In the genomic region with DNA sequence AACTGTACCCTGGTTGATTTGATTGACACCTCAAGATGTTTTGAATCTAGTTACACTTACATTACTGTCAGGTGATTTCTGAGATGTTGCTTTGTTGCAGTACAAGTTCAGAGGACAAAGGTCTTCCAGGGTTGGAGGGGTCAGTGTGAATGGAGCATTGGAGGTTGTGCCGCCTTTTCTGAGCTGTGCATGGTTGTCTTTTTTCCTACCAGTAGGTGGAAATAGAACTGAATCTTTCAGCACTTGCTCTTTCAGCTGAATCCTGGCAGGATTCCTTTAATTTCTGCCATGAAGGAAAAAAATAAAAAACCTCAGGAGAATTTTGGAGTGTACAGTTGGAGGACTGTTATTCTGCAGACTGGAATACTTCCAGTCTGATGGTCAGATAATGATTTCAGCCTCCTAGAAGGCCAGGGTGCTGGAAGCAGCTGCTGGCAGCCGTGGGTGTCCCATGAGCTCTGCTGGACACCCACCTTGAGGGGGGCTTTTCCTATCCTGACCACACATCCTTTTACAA, we compare ENCODE assay signal across 10 cellular contexts.
A peak's percentile ranks its signal among the peaks of the same experiment; 100 is the strongest.
DNase-seq lines count a peak whose midpoint lies in the region; ATAC-seq and TF ChIP-seq lines count a peak whose summit lies in the region.
"Had no signal": no experiment of that assay in that cellular context is flagged by ENCODE, and none has a peak within 500 bp of the region (broad histone marks: within the 10 kb centered on the region; RNA-seq: fewer than 3 reads in every experiment).

No MANE protein-coding gene starts in this region.

- DNase-seq in NCI-H82 (lab: John Stamatoyannopoulos, UW) (peak; percentile 33), NCI-H82 treated with DMSO at 0.1 percent for 48 hours (lab: John Stamatoyannopoulos, UW; ENCODE audit: unreplicated experiment) (no peak), chondrocyte (ENCODE audit: low spot score) (no peak), left lobe of liver (ENCODE audit: low spot score) (peak; percentile 57), upper lobe of right lung (no peak), putamen (ENCODE audit: low spot score) (no peak)
- no peak for DNase-seq in activated CD4-positive, CD25-positive, alpha-beta regulatory T cell (lab: John Stamatoyannopoulos, UW)
- DNase-seq: NCI-H1092 treated with DMSO at 0.1 percent for 48 hours had no signal

- intact Hi-C loops in upper lobe of right lung (cut with DNase I) = no loop called here

- ATAC-seq in left lobe of liver = peak; percentile 99
- ATAC-seq in upper lobe of right lung = peak; percentile 52
- no peak for ATAC-seq in GM19023 (IDR thresholded peaks at IDR 0.05; ENCODE audit: unreplicated experiment)

- H3K27me3 Mint-ChIP-seq in chondrocyte (ENCODE audit: low read depth) = no peaks in the 10 kb centered on the region

- peak; percentile 86 for TF ChIP-seq CTCF in chondrocyte (IDR thresholded peaks at IDR 0.05)
- peak; percentile 50 for TF ChIP-seq CTCF in upper lobe of right lung (IDR thresholded peaks at IDR 0.05)

- no peaks in the 10 kb centered on the region for H3K27me3 ChIP-seq in upper lobe of right lung

- H3K36me3 ChIP-seq in upper lobe of right lung = no peaks in the 10 kb centered on the region

- peak overlapping the region; percentile 66 for H3K27ac Mint-ChIP-seq in chondrocyte (ENCODE audit: unreplicated experiment)
- H3K27ac Mint-ChIP-seq: CD14-positive monocyte had no signal

- peaks cover 2% of the 10 kb centered on the region for H3K36me3 Mint-ChIP-seq in chondrocyte (ENCODE audit: low read depth)
- H3K36me3 Mint-ChIP-seq: CD14-positive monocyte had no signal

- H3K9me3 Mint-ChIP-seq in chondrocyte (ENCODE audit: low read depth) = peaks cover 6% of the 10 kb centered on the region

- H3K4me3 Mint-ChIP-seq in chondrocyte (ENCODE audit: unreplicated experiment) = peak overlapping the region; percentile 41
- H3K4me3 Mint-ChIP-seq: CD14-positive monocyte had no signal

- peaks cover 6% of the 10 kb centered on the region for H3K4me1 ChIP-seq in upper lobe of right lung

- H3K27ac ChIP-seq in upper lobe of right lung = no peak overlapping the region

- no peaks in the 10 kb centered on the region for H3K9me3 ChIP-seq in upper lobe of right lung

- peaks cover 30% of the 10 kb centered on the region for H3K4me1 Mint-ChIP-seq in chondrocyte (ENCODE audit: low read depth)
- H3K4me1 Mint-ChIP-seq: CD14-positive monocyte had no signal

- no peak overlapping the region for H3K4me3 ChIP-seq in upper lobe of right lung

Comparison
In these comparisons a context has a peak if more than half of its experiments do, and no peak if none do; other contexts are left out.
1. DNase-seq: peak in NCI-H82 (single experiment) and left lobe of liver (single experiment); none in NCI-H82 treated with DMSO at 0.1 percent for 48 hours (single experiment), chondrocyte (single experiment), upper lobe of right lung (single experiment), activated CD4-positive, CD25-positive, alpha-beta regulatory T cell (0 of 4) and putamen (single experiment).